Comparison of ENCODE assay signal across 8 cellular contexts in genomic region chr2:156333951-156334495, GRCh38. TPM values are rescaled to one million over a fixed set of nuclear protein-coding genes. Genes with fewer than 3 reads are reported as not detected.
DNase-seq lines count a peak whose midpoint lies in the region; ATAC-seq, FAIRE-seq and TF ChIP-seq lines count a peak whose summit lies in the region.

No MANE protein-coding gene starts in this region.

- TF ChIP-seq CTCF in cardiac fibroblast (IDR thresholded peaks at IDR 0.05; ENCODE audit: low read depth, low read length) = peak; percentile 22
- peak; percentile 12 for TF ChIP-seq CTCF in kidney (IDR thresholded peaks at IDR 0.05; ENCODE audit: borderline replicate concordance, extremely low read depth, insufficient read depth)

- FAIRE-seq in kidney (lab: Jason Lieb, UNC) = no peak

- H3K27ac ChIP-seq in HUES48 (ENCODE audit: low read depth, low read length) (peak overlapping the region; percentile 82), kidney (ENCODE audit: low read depth in 2 of 2, low read length in 2 of 2) (peak overlapping the region; percentile 95 to 96)

- H3K9ac ChIP-seq in ES-I3 (ENCODE audit: low read depth, low read length) (peak overlapping the region; percentile 96), HUES48 (ENCODE audit: low read depth, low read length) (peak overlapping the region; percentile 29; the same call in 1 of the 2 replicates), kidney (ENCODE audit: low read length in 2 of 2) (peak overlapping the region; percentile 80 to 90)

- H3K9me3 ChIP-seq in ES-I3 (ENCODE audit: control insufficient read depth, insufficient read depth, low read length) (no peaks in the 10 kb centered on the region), HUES48 (ENCODE audit: control insufficient read depth, insufficient read depth, low read length) (no peaks in the 10 kb centered on the region), kidney (ENCODE audit: control insufficient read depth in 1 of 2, low read length in 2 of 2) (no peaks in the 10 kb centered on the region)

- peak; percentile 37 for ATAC-seq in GM21381 (IDR thresholded peaks at IDR 0.05; ENCODE audit: unreplicated experiment)

- H3K27me3 ChIP-seq in HUES48 (ENCODE audit: control insufficient read depth, insufficient read depth, low read length) = peaks cover 50% of the 10 kb centered on the region

- H3K36me3 ChIP-seq in ES-I3 (ENCODE audit: insufficient read depth, low read length) = no peaks in the 10 kb centered on the region
- H3K36me3 ChIP-seq in HUES48 (ENCODE audit: control insufficient read depth, insufficient read depth, low read length) = no peaks in the 10 kb centered on the region
- H3K36me3 ChIP-seq in kidney (ENCODE audit: control insufficient read depth in 1 of 2, insufficient read depth in 2 of 2, low read length in 2 of 2) = no peaks in the 10 kb centered on the region

- H3K4me1 ChIP-seq in ES-I3 (ENCODE audit: insufficient read depth, low read length) (no peaks in the 10 kb centered on the region; the same call in 1 of the 2 replicates), HUES48 (ENCODE audit: control insufficient read depth, insufficient read depth, low read length) (peaks cover 33% of the 10 kb centered on the region), kidney (ENCODE audit: control insufficient read depth in 1 of 2, insufficient read depth in 1 of 2, low read depth in 1 of 2, low read length in 2 of 2) (peaks cover 7 to 8% of the 10 kb centered on the region in 2 donors)

- intact Hi-C loops in kidney (cut with DNase I) = no loop called here

- DNase-seq in T-helper 2 cell (peak in 4 of 5 experiments; percentile 55 to 91 (median 82)), cardiac fibroblast (ENCODE audit: low read depth in 2 of 2) (peak in 1 of 2 donors; percentile 59), kidney (peak; percentile 93), GM19238 (ENCODE audit: insufficient read length, low spot score) (no peak)
- DNase-seq in stimulated activated CD4-positive, alpha-beta T cell treated with anti-CD3 and anti-CD28 coated beads, Interleukin-2, amount 100 ng/mL, for 24 hours = peak; percentile 63 to 73

- H3K4me3 ChIP-seq in HUES48 (ENCODE audit: low read depth, low read length) (peak overlapping the region; percentile 60), cardiac fibroblast (replicated peaks in 1 of 2; ENCODE audit: low read depth in 2 of 2, low read length in 2 of 2) (peak overlapping the region; percentile 67 to 84), kidney (ENCODE audit: low read length in 2 of 2) (peak overlapping the region; percentile 74 to 88)

RNA-seq across cellular contexts. Expression of gene NR4A2, which starts 1.5 kb away (rescaled TPM):
- total RNA-seq in kidney = 2.4 TPM
- polyA plus RNA-seq in kidney (ENCODE audit: insufficient read depth, low read depth, low replicate concordance) = 3.1 TPM

Comparison
In these comparisons a context has a peak if more than half of its experiments do, and no peak if none do; other contexts are left out.
1. H3K9ac ChIP-seq: peak in every context shown above with its lines; median percentile 96 in ES-I3; 85 in kidney; 29 in HUES48.